Comparison of ENCODE assay signal across 12 cellular contexts in the genomic region with DNA sequence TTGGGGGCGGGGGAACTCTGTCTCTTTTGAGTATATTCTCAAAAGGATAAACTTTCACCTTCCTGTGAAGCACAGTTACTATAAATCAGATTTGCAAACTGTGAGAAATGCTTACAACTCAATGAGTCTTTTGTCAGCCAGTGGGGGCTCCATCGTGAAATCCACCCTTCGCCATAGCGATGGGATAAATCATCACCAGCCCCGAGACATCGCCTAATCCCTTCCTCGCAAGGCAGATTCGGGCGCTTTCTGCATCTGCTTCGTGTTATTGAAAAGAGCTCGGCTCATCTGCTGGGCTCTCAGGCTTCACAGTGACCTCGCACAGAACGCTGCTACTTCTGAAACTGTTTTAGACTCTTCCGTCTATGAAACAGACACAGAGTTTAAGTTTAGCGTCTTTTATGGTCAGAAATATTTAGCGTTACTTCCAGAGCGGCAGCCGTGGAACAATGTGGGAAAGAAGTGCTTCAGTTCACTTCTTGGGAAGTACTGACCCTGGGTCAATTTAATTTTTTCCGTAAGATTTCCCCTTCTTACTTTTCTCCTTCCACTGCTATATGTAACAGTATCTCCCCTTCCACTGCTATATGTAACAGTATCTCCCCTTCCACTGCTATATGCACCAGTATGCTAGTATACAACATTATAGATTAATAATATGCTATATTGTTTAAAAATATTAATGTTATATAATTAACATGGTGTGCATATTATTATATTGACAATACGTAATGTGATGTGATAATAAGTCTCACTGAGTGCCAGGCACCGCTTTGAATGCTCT.
A peak's percentile ranks its signal among the peaks of the same experiment; 100 is the strongest.
DNase-seq lines count a peak whose midpoint lies in the region; ATAC-seq and TF ChIP-seq lines count a peak whose summit lies in the region.
"Had no signal": no experiment of that assay in that cellular context is flagged by ENCODE, and none has a peak within 500 bp of the region (broad histone marks: within the 10 kb centered on the region; RNA-seq: fewer than 3 reads in every experiment).

No MANE protein-coding gene starts in this region.

- H3K4me1 ChIP-seq in SJSA1 (replicated peaks): peaks cover 8% of the 10 kb centered on the region; the same call in 1 of the 2 replicates
- H3K4me1 ChIP-seq: colonic mucosa, spleen had no signal

- no peaks in the 10 kb centered on the region for H3K9me3 ChIP-seq in SJSA1 (replicated peaks)
- H3K9me3 ChIP-seq: colonic mucosa had no signal

- DNase-seq in Daoy (ENCODE audit: low read depth) (peak; percentile 79), SJSA1 (ENCODE audit: low read depth in 1 of 2, low spot score in 2 of 2) (peak; percentile 27 to 61), fibroblast of mammary gland (ENCODE audit: low read depth) (peak; percentile 33), osteocyte (ENCODE audit: extremely low spot score, unreplicated experiment) (no peak), NCI-H2171 (lab: John Stamatoyannopoulos, UW) (no peak)
- no peak for DNase-seq in activated naive CD4-positive, alpha-beta T cell treated with anti-CD3 and anti-CD28 coated beads, Interleukin-2, amount 10 ng/mL, durations not matched to agents 7 days and 5 days
- no peak for DNase-seq in stimulated activated CD4-positive, alpha-beta T cell treated with anti-CD3 and anti-CD28 coated beads, Interleukin-4, amount 100 ng/mL, for 1 hour
- DNase-seq: colonic mucosa, NCI-H2081, spleen, T-cell had no signal

- peaks cover 10% of the 10 kb centered on the region for H3K4me1 Mint-ChIP-seq in osteocyte (ENCODE audit: unreplicated experiment)
- no peaks in the 10 kb centered on the region for H3K4me1 Mint-ChIP-seq in activated naive CD4-positive, alpha-beta T cell treated with anti-CD3 and anti-CD28 coated beads, Interleukin-2, amount 10 ng/mL, durations not matched to agents 7 days and 5 days
- H3K4me1 Mint-ChIP-seq: T-cell had no signal

- no peak overlapping the region for H3K27ac ChIP-seq in SJSA1
- H3K27ac ChIP-seq: colonic mucosa, spleen had no signal

- TF ChIP-seq CTCF in fibroblast of mammary gland (conservative IDR thresholded peaks at IDR 0.05; ENCODE audit: control insufficient read depth, insufficient read depth, low read depth, low read length) (no peak), osteocyte (IDR thresholded peaks at IDR 0.05) (no peak)

- peak overlapping the region; percentile 89 for H3K27ac Mint-ChIP-seq in osteocyte (ENCODE audit: unreplicated experiment)
- no peak overlapping the region for H3K27ac Mint-ChIP-seq in activated naive CD4-positive, alpha-beta T cell treated with anti-CD3 and anti-CD28 coated beads, Interleukin-2, amount 10 ng/mL, durations not matched to agents 7 days and 5 days
- H3K27ac Mint-ChIP-seq: T-cell had no signal

- H3K4me3 Mint-ChIP-seq in osteocyte (ENCODE audit: unreplicated experiment): peak overlapping the region; percentile 70
- no peak overlapping the region for H3K4me3 Mint-ChIP-seq in activated naive CD4-positive, alpha-beta T cell treated with anti-CD3 and anti-CD28 coated beads, Interleukin-2, amount 10 ng/mL, durations not matched to agents 7 days and 5 days
- H3K4me3 Mint-ChIP-seq: T-cell had no signal

- CTCF ChIA-PET in activated naive CD4-positive, alpha-beta T cell treated with anti-CD3 and anti-CD28 coated beads, Interleukin-2, amount 10 ng/mL, durations not matched to agents 7 days and 5 days (lab: Charles Lee): no interaction called here

- H3K27me3 Mint-ChIP-seq in osteocyte (ENCODE audit: unreplicated experiment): peaks cover 6% of the 10 kb centered on the region
- H3K27me3 Mint-ChIP-seq in activated naive CD4-positive, alpha-beta T cell treated with anti-CD3 and anti-CD28 coated beads, Interleukin-2, amount 10 ng/mL, durations not matched to agents 7 days and 5 days: no peaks in the 10 kb centered on the region

- peaks cover 17% of the 10 kb centered on the region for H3K36me3 Mint-ChIP-seq in osteocyte (ENCODE audit: unreplicated experiment)
- no peaks in the 10 kb centered on the region for H3K36me3 Mint-ChIP-seq in activated naive CD4-positive, alpha-beta T cell treated with anti-CD3 and anti-CD28 coated beads, Interleukin-2, amount 10 ng/mL, durations not matched to agents 7 days and 5 days
- H3K36me3 Mint-ChIP-seq: T-cell had no signal

- H3K4me3 ChIP-seq in SJSA1: peak overlapping the region; percentile 11; the same call in 1 of the 2 replicates
- H3K4me3 ChIP-seq in fibroblast of mammary gland (ENCODE audit: control insufficient read depth, low read depth, low read length): no peak overlapping the region
- H3K4me3 ChIP-seq: colonic mucosa had no signal

- H3K27me3 ChIP-seq in SJSA1 (replicated peaks): peaks cover 17% of the 10 kb centered on the region
- H3K27me3 ChIP-seq: colonic mucosa had no signal

- no peaks in the 10 kb centered on the region for H3K36me3 ChIP-seq in SJSA1
- H3K36me3 ChIP-seq: colonic mucosa, spleen had no signal

- H3K9me3 Mint-ChIP-seq in osteocyte (ENCODE audit: unreplicated experiment): no peaks in the 10 kb centered on the region
- H3K9me3 Mint-ChIP-seq in activated naive CD4-positive, alpha-beta T cell treated with anti-CD3 and anti-CD28 coated beads, Interleukin-2, amount 10 ng/mL, durations not matched to agents 7 days and 5 days: no peaks in the 10 kb centered on the region
- H3K9me3 Mint-ChIP-seq: T-cell had no signal

- no peak for ATAC-seq in GM21737 (IDR thresholded peaks at IDR 0.05; ENCODE audit: unreplicated experiment)
- ATAC-seq: T-cell had no signal

Comparison
In these comparisons a context has a peak if more than half of its experiments do, and no peak if none do; other contexts are left out.
1. DNase-seq: peak in Daoy (single experiment), SJSA1 (2 of 2) and fibroblast of mammary gland (single experiment); none in osteocyte (single experiment), activated naive CD4-positive, alpha-beta T cell treated with anti-CD3 and anti-CD28 coated beads, Interleukin-2, amount 10 ng/mL, durations not matched to agents 7 days and 5 days (single experiment), NCI-H2171 (single experiment) and stimulated activated CD4-positive, alpha-beta T cell treated with anti-CD3 and anti-CD28 coated beads, Interleukin-4, amount 100 ng/mL, for 1 hour (single experiment).